Comparison of ENCODE assay signal across 14 cellular contexts in genomic region chr3:57682284-57682683, GRCh38. TPM values are rescaled to one million over a fixed set of nuclear protein-coding genes. Genes with fewer than 3 reads are reported as not detected.
A peak's percentile ranks its signal among the peaks of the same experiment; 100 is the strongest.
DNase-seq lines count a peak whose midpoint lies in the region; ATAC-seq and TF ChIP-seq lines count a peak whose summit lies in the region.
"Had no signal": no experiment of that assay in that cellular context is flagged by ENCODE, and none has a peak within 500 bp of the region (broad histone marks: within the 10 kb centered on the region; RNA-seq: fewer than 3 reads in every experiment).

No MANE protein-coding gene starts in this region.

- TF ChIP-seq CTCF in WTC11 (IDR thresholded peaks at IDR 0.05) (no peak), fibroblast of villous mesenchyme (IDR thresholded peaks at IDR 0.05; ENCODE audit: insufficient read depth, low read depth, low read length) (peak; percentile 27), retinal pigment epithelial cell (conservative IDR thresholded peaks at IDR 0.05; ENCODE audit: low read depth, low read length) (peak; percentile 32)

- no peak overlapping the region for H3K4me3 ChIP-seq in fibroblast of villous mesenchyme (ENCODE audit: low read depth, low read length)
- H3K4me3 ChIP-seq in retinal pigment epithelial cell (ENCODE audit: low read length), result no peak overlapping the region

- H3K36me3 Mint-ChIP-seq in activated naive CD8-positive, alpha-beta T cell treated with anti-CD3 and anti-CD28 coated beads, Interleukin-2, amount 10 ng/mL, durations not matched to agents 7 days and 5 days, result peaks cover 36% of the 10 kb centered on the region
- peaks cover 34% of the 10 kb centered on the region for H3K36me3 Mint-ChIP-seq in activated naive CD8-positive, alpha-beta T cell treated with anti-CD3 and anti-CD28 coated beads for 36 hours
- no peaks in the 10 kb centered on the region for H3K36me3 Mint-ChIP-seq in WTC11
- H3K36me3 Mint-ChIP-seq in T-cell, result peaks cover 37% of the 10 kb centered on the region

- H3K27ac Mint-ChIP-seq in activated naive CD8-positive, alpha-beta T cell treated with anti-CD3 and anti-CD28 coated beads, Interleukin-2, amount 10 ng/mL, durations not matched to agents 7 days and 5 days, result no peak overlapping the region
- no peak overlapping the region for H3K27ac Mint-ChIP-seq in activated naive CD8-positive, alpha-beta T cell treated with anti-CD3 and anti-CD28 coated beads for 36 hours
- 0 out of 2 replicates have a peak overlapping the region, but pooled peaks have one; percentile 74 for H3K27ac Mint-ChIP-seq in WTC11
- H3K27ac Mint-ChIP-seq in T-cell, result no peak overlapping the region
- H3K27ac Mint-ChIP-seq: activated CD8-positive, alpha-beta memory T cell treated with anti-CD3 and anti-CD28 coated beads, Interleukin-2, amount 10 ng/mL, durations not matched to agents 7 days and 5 days; activated naive CD4-positive, alpha-beta T cell treated with anti-CD3 and anti-CD28 coated beads, Interleukin-2, amount 50 U/mL, for 72 hours had no signal

- ATAC-seq in activated naive CD8-positive, alpha-beta T cell treated with anti-CD3 and anti-CD28 coated beads, Interleukin-2, amount 10 ng/mL, durations not matched to agents 7 days and 5 days (ENCODE audit: low read depth), result no peak
- ATAC-seq in WTC11, result no peak
- ATAC-seq in GM18498 (IDR thresholded peaks at IDR 0.05; ENCODE audit: unreplicated experiment), result no peak
- ATAC-seq in GM19328 (IDR thresholded peaks at IDR 0.05; ENCODE audit: unreplicated experiment), result no peak
- ATAC-seq in T-cell (replicated peaks in 1 of 4), result no peak

- H3K9me3 Mint-ChIP-seq in activated naive CD8-positive, alpha-beta T cell treated with anti-CD3 and anti-CD28 coated beads, Interleukin-2, amount 10 ng/mL, durations not matched to agents 7 days and 5 days, result peaks cover 6% of the 10 kb centered on the region
- H3K9me3 Mint-ChIP-seq in activated naive CD8-positive, alpha-beta T cell treated with anti-CD3 and anti-CD28 coated beads for 36 hours, result no peaks in the 10 kb centered on the region
- no peaks in the 10 kb centered on the region for H3K9me3 Mint-ChIP-seq in WTC11
- H3K9me3 Mint-ChIP-seq in T-cell, result peaks cover 0 to 6% (median 0%) of the 10 kb centered on the region in 3 donors
- H3K9me3 Mint-ChIP-seq: activated naive CD4-positive, alpha-beta T cell treated with anti-CD3 and anti-CD28 coated beads, Interleukin-2, amount 50 U/mL, for 72 hours had no signal

- CTCF ChIA-PET in WTC11 (lab: Charles Lee), result no interaction called here
- CTCF ChIA-PET in T-cell (lab: Charles Lee), result interaction anchor here (0.7 to 0.8 kb wide), 4 partner anchors 12 to 1122 kb away, joined by 4 to 11 read pairs (median 7); no protein-coding TSS in a partner anchor

- peak overlapping the region; percentile 12 for H3K4me3 Mint-ChIP-seq in activated naive CD8-positive, alpha-beta T cell treated with anti-CD3 and anti-CD28 coated beads, Interleukin-2, amount 10 ng/mL, durations not matched to agents 7 days and 5 days
- H3K4me3 Mint-ChIP-seq in activated naive CD8-positive, alpha-beta T cell treated with anti-CD3 and anti-CD28 coated beads for 36 hours, result no peak overlapping the region
- H3K4me3 Mint-ChIP-seq in WTC11, result no peak overlapping the region
- H3K4me3 Mint-ChIP-seq in T-cell, result peak overlapping the region in 1 of 3 donors; percentile 26
- H3K4me3 Mint-ChIP-seq: activated CD8-positive, alpha-beta memory T cell treated with anti-CD3 and anti-CD28 coated beads, Interleukin-2, amount 10 ng/mL, durations not matched to agents 7 days and 5 days had no signal

- no peaks in the 10 kb centered on the region for H3K27me3 Mint-ChIP-seq in activated naive CD8-positive, alpha-beta T cell treated with anti-CD3 and anti-CD28 coated beads, Interleukin-2, amount 10 ng/mL, durations not matched to agents 7 days and 5 days
- H3K27me3 Mint-ChIP-seq in activated naive CD8-positive, alpha-beta T cell treated with anti-CD3 and anti-CD28 coated beads for 36 hours, result no peaks in the 10 kb centered on the region
- H3K27me3 Mint-ChIP-seq in WTC11 (ENCODE audit: low read depth), result no peaks in the 10 kb centered on the region
- no peaks in the 10 kb centered on the region for H3K27me3 Mint-ChIP-seq in T-cell
- H3K27me3 Mint-ChIP-seq: activated CD8-positive, alpha-beta memory T cell treated with anti-CD3 and anti-CD28 coated beads, Interleukin-2, amount 10 ng/mL, durations not matched to agents 7 days and 5 days had no signal

- POLR2A ChIA-PET in activated naive CD8-positive, alpha-beta T cell treated with anti-CD3 and anti-CD28 coated beads, Interleukin-2, amount 10 ng/mL, durations not matched to agents 7 days and 5 days (lab: Charles Lee), result interaction anchor here (0.7 to 1.2 kb wide), 3 partner anchors 11 to 125 kb away, joined by 4 to 7 read pairs (median 5); no protein-coding TSS in a partner anchor
- POLR2A ChIA-PET in WTC11 (lab: Charles Lee), result interaction anchor here (0.7 kb wide), 1 partner anchor 85 kb away, joined by 5 read pairs; the partner anchor contains the start of gene ARF4
- POLR2A ChIA-PET in T-cell (lab: Charles Lee), result interaction anchor here in 1 of 2 donors (1.0 kb wide), 1 partner anchor 74 kb away, joined by 3 read pairs; the partner anchor contains the start of gene SLMAP

- DNase-seq in activated naive CD8-positive, alpha-beta T cell treated with anti-CD3 and anti-CD28 coated beads, Interleukin-2, amount 10 ng/mL, durations not matched to agents 7 days and 5 days, result no peak
- DNase-seq in activated naive CD8-positive, alpha-beta T cell treated with anti-CD3 and anti-CD28 coated beads for 36 hours, result no peak
- no peak for DNase-seq in WTC11 (ENCODE audit: low spot score)
- peak; percentile 19 for DNase-seq in fibroblast of villous mesenchyme (ENCODE audit: low read depth)
- DNase-seq in retinal pigment epithelial cell (ENCODE audit: low read depth), result no peak
- DNase-seq in T-cell, result no peak
- DNase-seq: activated CD8-positive, alpha-beta memory T cell treated with anti-CD3 and anti-CD28 coated beads, Interleukin-2, amount 10 ng/mL, durations not matched to agents 7 days and 5 days; cortex of kidney; NCI-H187; posterior cingulate gyrus; SHP77 treated with DMSO at 0.1 percent for 48 hours had no signal

- H3K4me1 Mint-ChIP-seq in activated naive CD8-positive, alpha-beta T cell treated with anti-CD3 and anti-CD28 coated beads, Interleukin-2, amount 10 ng/mL, durations not matched to agents 7 days and 5 days, result peaks cover 36% of the 10 kb centered on the region
- H3K4me1 Mint-ChIP-seq in activated naive CD8-positive, alpha-beta T cell treated with anti-CD3 and anti-CD28 coated beads for 36 hours, result peaks cover 55% of the 10 kb centered on the region
- H3K4me1 Mint-ChIP-seq in WTC11 (no peaks in the 10 kb centered on the region), T-cell (peaks cover 77 to 80% (median 80%) of the 10 kb centered on the region in 3 donors)

TF ChIP-seq in WTC11, 78 proteins besides CTCF, POLR2A, EP300 and RAD21 (continues in another document):
- TF ChIP-seq ATF1 (CRISPR knock-in tag; IDR thresholded peaks at IDR 0.05) (no peak), ZNF263 (CRISPR knock-in tag; IDR thresholded peaks at IDR 0.05; ENCODE audit: low read depth) (no peak), FOXJ3 (CRISPR knock-in tag; IDR thresholded peaks at IDR 0.05; ENCODE audit: borderline replicate concordance) (no peak), NR3C1 (CRISPR knock-in tag; conservative IDR thresholded peaks at IDR 0.05; ENCODE audit: low read depth) (no peak), SP1 (CRISPR knock-in tag; conservative IDR thresholded peaks at IDR 0.05) (no peak), RORB (CRISPR knock-in tag; IDR thresholded peaks at IDR 0.05) (no peak), CREB1 (CRISPR knock-in tag; IDR thresholded peaks at IDR 0.05) (no peak), IRF2 (CRISPR knock-in tag; IDR thresholded peaks at IDR 0.05; ENCODE audit: borderline replicate concordance, low read depth) (no peak), EMX1 (CRISPR knock-in tag; IDR thresholded peaks at IDR 0.05) (no peak)
- TF ChIP-seq, protein P1, sequence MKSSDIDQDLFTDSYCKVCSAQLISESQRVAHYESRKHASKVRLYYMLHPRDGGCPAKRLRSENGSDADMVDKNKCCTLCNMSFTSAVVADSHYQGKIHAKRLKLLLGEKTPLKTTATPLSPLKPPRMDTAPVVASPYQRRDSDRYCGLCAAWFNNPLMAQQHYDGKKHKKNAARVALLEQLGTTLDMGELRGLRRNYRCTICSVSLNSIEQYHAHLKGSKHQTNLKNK (CRISPR knock-in tag; IDR thresholded peaks at IDR 0.05), result no peak
- TF ChIP-seq, protein P2, sequence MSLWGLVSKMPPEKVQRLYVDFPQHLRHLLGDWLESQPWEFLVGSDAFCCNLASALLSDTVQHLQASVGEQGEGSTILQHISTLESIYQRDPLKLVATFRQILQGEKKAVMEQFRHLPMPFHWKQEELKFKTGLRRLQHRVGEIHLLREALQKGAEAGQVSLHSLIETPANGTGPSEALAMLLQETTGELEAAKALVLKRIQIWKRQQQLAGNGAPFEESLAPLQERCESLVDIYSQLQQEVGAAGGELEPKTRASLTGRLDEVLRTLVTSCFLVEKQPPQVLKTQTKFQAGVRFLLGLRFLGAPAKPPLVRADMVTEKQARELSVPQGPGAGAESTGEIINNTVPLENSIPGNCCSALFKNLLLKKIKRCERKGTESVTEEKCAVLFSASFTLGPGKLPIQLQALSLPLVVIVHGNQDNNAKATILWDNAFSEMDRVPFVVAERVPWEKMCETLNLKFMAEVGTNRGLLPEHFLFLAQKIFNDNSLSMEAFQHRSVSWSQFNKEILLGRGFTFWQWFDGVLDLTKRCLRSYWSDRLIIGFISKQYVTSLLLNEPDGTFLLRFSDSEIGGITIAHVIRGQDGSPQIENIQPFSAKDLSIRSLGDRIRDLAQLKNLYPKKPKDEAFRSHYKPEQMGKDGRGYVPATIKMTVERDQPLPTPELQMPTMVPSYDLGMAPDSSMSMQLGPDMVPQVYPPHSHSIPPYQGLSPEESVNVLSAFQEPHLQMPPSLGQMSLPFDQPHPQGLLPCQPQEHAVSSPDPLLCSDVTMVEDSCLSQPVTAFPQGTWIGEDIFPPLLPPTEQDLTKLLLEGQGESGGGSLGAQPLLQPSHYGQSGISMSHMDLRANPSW (CRISPR knock-in tag; conservative IDR thresholded peaks at IDR 0.05; ENCODE audit: low read depth), result no peak

RNA-seq across cellular contexts. Expression of gene DENND6A, which starts 10.6 kb away (rescaled TPM):
- 10 to 100 TPM; 30.6 to 31.9 TPM for total RNA-seq in activated naive CD8-positive, alpha-beta T cell treated with anti-CD3 and anti-CD28 coated beads, Interleukin-2, amount 10 ng/mL, durations not matched to agents 7 days and 5 days
- total RNA-seq in activated naive CD8-positive, alpha-beta T cell treated with anti-CD3 and anti-CD28 coated beads for 36 hours, result 10 to 100 TPM in 1 of 2 experiments, 1 to 10 TPM in 1; 9.9 to 11.5 TPM
- total RNA-seq in WTC11 (2021) (12.4 to 15.1 TPM (median 13.9 TPM) in 3 replicates), fibroblast of villous mesenchyme (23.2 and 33.2 TPM in 2 replicates), T-cell (10 to 100 TPM; 31.6 to 58.9 (median 35.6) TPM)
